Comparison of ENCODE assay signal across 1 cellular context in genomic region chr9:4679268-4680177, GRCh38.
A peak's percentile ranks its signal among the peaks of the same experiment; 100 is the strongest.
TF ChIP-seq lines count a peak whose summit lies in the region.

CDC37L1 (plus strand) TSS chr9:4679569; CDS start chr9:4679768, 199 bp downstream.

TF ChIP-seq in HepG2, 621 proteins besides CTCF, POLR2A, EP300 and RAD21 (continued from another document and continues in another):
- TF ChIP-seq FOXP4 (CRISPR knock-in tag; IDR thresholded peaks at IDR 0.05) (peak; percentile 71), ZNF605 (CRISPR knock-in tag; IDR thresholded peaks at IDR 0.05) (peak; percentile 94), ETV6 (CRISPR knock-in tag; conservative IDR thresholded peaks at IDR 0.05) (0 out of 2 replicates have a peak, but pooled peaks have one; percentile 71), YY1 (IDR thresholded peaks at IDR 0.05; ENCODE audit: insufficient read depth, insufficient replicate concordance, low read depth, low read length) (peak; percentile 77), CREM (IDR thresholded peaks at IDR 0.05) (peak; percentile 85), CREM (CRISPR knock-in tag; IDR thresholded peaks at IDR 0.05) (peak; percentile 50; the same call in 1 of the 2 replicates), ATRX (CRISPR knock-in tag; IDR thresholded peaks at IDR 0.05; ENCODE audit: borderline replicate concordance) (no peak), ZNF292 (CRISPR knock-in tag; IDR thresholded peaks at IDR 0.05; ENCODE audit: borderline replicate concordance, low read depth) (peak; percentile 85; the same call in 1 of the 2 replicates), BRCA1 (CRISPR knock-in tag; IDR thresholded peaks at IDR 0.05) (peak; percentile 74), CENPX (CRISPR knock-in tag; IDR thresholded peaks at IDR 0.05) (no peak), RAD51 (IDR thresholded peaks at IDR 0.05; ENCODE audit: borderline replicate concordance) (no peak), ZFYVE20 (CRISPR knock-in tag; IDR thresholded peaks at IDR 0.05; ENCODE audit: borderline replicate concordance, low read depth) (no peak), ZNF496 (CRISPR knock-in tag; IDR thresholded peaks at IDR 0.05; ENCODE audit: insufficient replicate concordance) (no peak), ZNF629 (CRISPR knock-in tag; conservative IDR thresholded peaks at IDR 0.05) (peak; percentile 20; the same call in 1 of the 2 replicates), SIN3B (IDR thresholded peaks at IDR 0.05; ENCODE audit: low read length) (no peak), ZFP37 (CRISPR knock-in tag; IDR thresholded peaks at IDR 0.05; ENCODE audit: borderline replicate concordance) (0 out of 2 replicates have a peak, but pooled peaks have one; percentile 19), TRIM24 (CRISPR knock-in tag; IDR thresholded peaks at IDR 0.05) (no peak), ARID2 (CRISPR knock-in tag; IDR thresholded peaks at IDR 0.05; ENCODE audit: borderline replicate concordance) (no peak), ELF4 (CRISPR knock-in tag; IDR thresholded peaks at IDR 0.05; ENCODE audit: borderline replicate concordance) (no peak), ZNF577 (CRISPR knock-in tag; IDR thresholded peaks at IDR 0.05; ENCODE audit: borderline replicate concordance, low read depth) (0 out of 2 replicates have a peak, but pooled peaks have one; percentile 34), NCOR1 (IDR thresholded peaks at IDR 0.05; ENCODE audit: borderline replicate concordance, low read length) (no peak; the same call in 1 of the 2 replicates), CBX2 (IDR thresholded peaks at IDR 0.05; ENCODE audit: low read depth, low read length) (no peak), CBX2 (CRISPR knock-in tag; IDR thresholded peaks at IDR 0.05; ENCODE audit: low read depth) (no peak), GPBP1L1 (CRISPR knock-in tag; IDR thresholded peaks at IDR 0.05) (no peak), ZNF546 (CRISPR knock-in tag; conservative IDR thresholded peaks at IDR 0.05) (peak; percentile 88; the same call in 1 of the 2 replicates), ZNF317 (CRISPR knock-in tag; IDR thresholded peaks at IDR 0.05) (peak; percentile 38; the same call in 1 of the 2 replicates), HOXA5 (CRISPR knock-in tag; IDR thresholded peaks at IDR 0.05) (peak; percentile 93), RORA (CRISPR knock-in tag; IDR thresholded peaks at IDR 0.05) (no peak), SMC3 (IDR thresholded peaks at IDR 0.05; ENCODE audit: low read length) (no peak; the same call in 1 of the 2 replicates), CAMTA2 (CRISPR knock-in tag; IDR thresholded peaks at IDR 0.05; ENCODE audit: borderline replicate concordance) (peak; percentile 89; the same call in 1 of the 2 replicates), NAIF1 (CRISPR knock-in tag; IDR thresholded peaks at IDR 0.05; ENCODE audit: borderline replicate concordance) (peak; percentile 76; the same call in 1 of the 2 replicates), HDAC1 (CRISPR knock-in tag; IDR thresholded peaks at IDR 0.05) (peak; percentile 88), NR2C2 (CRISPR knock-in tag; IDR thresholded peaks at IDR 0.05; ENCODE audit: borderline replicate concordance) (peak; percentile 90), PRMT3 (CRISPR knock-in tag; IDR thresholded peaks at IDR 0.05; ENCODE audit: borderline replicate concordance, low read depth) (no peak), ZNF343 (CRISPR knock-in tag; IDR thresholded peaks at IDR 0.05) (peak; percentile 88; the same call in 1 of the 2 replicates), MYC (CRISPR knock-in tag; IDR thresholded peaks at IDR 0.05; ENCODE audit: borderline replicate concordance) (peak; percentile 64), ZC3H13 (CRISPR knock-in tag; IDR thresholded peaks at IDR 0.05) (no peak), MEF2D (CRISPR knock-in tag; IDR thresholded peaks at IDR 0.05) (peak; percentile 83), ERF (CRISPR knock-in tag; IDR thresholded peaks at IDR 0.05) (peak; percentile 89), ZNF772 (CRISPR knock-in tag; IDR thresholded peaks at IDR 0.05) (peak; percentile 57; the same call in 1 of the 2 replicates), ZBTB20 (CRISPR knock-in tag; IDR thresholded peaks at IDR 0.05; ENCODE audit: borderline replicate concordance, low read depth) (no peak; the same call in 1 of the 2 replicates)
- TF ChIP-seq, protein P1, sequence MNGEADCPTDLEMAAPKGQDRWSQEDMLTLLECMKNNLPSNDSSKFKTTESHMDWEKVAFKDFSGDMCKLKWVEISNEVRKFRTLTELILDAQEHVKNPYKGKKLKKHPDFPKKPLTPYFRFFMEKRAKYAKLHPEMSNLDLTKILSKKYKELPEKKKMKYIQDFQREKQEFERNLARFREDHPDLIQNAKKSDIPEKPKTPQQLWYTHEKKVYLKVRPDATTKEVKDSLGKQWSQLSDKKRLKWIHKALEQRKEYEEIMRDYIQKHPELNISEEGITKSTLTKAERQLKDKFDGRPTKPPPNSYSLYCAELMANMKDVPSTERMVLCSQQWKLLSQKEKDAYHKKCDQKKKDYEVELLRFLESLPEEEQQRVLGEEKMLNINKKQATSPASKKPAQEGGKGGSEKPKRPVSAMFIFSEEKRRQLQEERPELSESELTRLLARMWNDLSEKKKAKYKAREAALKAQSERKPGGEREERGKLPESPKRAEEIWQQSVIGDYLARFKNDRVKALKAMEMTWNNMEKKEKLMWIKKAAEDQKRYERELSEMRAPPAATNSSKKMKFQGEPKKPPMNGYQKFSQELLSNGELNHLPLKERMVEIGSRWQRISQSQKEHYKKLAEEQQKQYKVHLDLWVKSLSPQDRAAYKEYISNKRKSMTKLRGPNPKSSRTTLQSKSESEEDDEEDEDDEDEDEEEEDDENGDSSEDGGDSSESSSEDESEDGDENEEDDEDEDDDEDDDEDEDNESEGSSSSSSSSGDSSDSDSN (CRISPR knock-in tag; IDR thresholded peaks at IDR 0.05): peak; percentile 94
- TF ChIP-seq, protein P2, sequence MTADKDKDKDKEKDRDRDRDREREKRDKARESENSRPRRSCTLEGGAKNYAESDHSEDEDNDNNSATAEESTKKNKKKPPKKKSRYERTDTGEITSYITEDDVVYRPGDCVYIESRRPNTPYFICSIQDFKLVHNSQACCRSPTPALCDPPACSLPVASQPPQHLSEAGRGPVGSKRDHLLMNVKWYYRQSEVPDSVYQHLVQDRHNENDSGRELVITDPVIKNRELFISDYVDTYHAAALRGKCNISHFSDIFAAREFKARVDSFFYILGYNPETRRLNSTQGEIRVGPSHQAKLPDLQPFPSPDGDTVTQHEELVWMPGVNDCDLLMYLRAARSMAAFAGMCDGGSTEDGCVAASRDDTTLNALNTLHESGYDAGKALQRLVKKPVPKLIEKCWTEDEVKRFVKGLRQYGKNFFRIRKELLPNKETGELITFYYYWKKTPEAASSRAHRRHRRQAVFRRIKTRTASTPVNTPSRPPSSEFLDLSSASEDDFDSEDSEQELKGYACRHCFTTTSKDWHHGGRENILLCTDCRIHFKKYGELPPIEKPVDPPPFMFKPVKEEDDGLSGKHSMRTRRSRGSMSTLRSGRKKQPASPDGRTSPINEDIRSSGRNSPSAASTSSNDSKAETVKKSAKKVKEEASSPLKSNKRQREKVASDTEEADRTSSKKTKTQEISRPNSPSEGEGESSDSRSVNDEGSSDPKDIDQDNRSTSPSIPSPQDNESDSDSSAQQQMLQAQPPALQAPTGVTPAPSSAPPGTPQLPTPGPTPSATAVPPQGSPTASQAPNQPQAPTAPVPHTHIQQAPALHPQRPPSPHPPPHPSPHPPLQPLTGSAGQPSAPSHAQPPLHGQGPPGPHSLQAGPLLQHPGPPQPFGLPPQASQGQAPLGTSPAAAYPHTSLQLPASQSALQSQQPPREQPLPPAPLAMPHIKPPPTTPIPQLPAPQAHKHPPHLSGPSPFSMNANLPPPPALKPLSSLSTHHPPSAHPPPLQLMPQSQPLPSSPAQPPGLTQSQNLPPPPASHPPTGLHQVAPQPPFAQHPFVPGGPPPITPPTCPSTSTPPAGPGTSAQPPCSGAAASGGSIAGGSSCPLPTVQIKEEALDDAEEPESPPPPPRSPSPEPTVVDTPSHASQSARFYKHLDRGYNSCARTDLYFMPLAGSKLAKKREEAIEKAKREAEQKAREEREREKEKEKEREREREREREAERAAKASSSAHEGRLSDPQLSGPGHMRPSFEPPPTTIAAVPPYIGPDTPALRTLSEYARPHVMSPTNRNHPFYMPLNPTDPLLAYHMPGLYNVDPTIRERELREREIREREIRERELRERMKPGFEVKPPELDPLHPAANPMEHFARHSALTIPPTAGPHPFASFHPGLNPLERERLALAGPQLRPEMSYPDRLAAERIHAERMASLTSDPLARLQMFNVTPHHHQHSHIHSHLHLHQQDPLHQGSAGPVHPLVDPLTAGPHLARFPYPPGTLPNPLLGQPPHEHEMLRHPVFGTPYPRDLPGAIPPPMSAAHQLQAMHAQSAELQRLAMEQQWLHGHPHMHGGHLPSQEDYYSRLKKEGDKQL (CRISPR knock-in tag; IDR thresholded peaks at IDR 0.05; ENCODE audit: low read depth): peak; percentile 20; the same call in 1 of the 2 replicates
- TF ChIP-seq, protein P3, sequence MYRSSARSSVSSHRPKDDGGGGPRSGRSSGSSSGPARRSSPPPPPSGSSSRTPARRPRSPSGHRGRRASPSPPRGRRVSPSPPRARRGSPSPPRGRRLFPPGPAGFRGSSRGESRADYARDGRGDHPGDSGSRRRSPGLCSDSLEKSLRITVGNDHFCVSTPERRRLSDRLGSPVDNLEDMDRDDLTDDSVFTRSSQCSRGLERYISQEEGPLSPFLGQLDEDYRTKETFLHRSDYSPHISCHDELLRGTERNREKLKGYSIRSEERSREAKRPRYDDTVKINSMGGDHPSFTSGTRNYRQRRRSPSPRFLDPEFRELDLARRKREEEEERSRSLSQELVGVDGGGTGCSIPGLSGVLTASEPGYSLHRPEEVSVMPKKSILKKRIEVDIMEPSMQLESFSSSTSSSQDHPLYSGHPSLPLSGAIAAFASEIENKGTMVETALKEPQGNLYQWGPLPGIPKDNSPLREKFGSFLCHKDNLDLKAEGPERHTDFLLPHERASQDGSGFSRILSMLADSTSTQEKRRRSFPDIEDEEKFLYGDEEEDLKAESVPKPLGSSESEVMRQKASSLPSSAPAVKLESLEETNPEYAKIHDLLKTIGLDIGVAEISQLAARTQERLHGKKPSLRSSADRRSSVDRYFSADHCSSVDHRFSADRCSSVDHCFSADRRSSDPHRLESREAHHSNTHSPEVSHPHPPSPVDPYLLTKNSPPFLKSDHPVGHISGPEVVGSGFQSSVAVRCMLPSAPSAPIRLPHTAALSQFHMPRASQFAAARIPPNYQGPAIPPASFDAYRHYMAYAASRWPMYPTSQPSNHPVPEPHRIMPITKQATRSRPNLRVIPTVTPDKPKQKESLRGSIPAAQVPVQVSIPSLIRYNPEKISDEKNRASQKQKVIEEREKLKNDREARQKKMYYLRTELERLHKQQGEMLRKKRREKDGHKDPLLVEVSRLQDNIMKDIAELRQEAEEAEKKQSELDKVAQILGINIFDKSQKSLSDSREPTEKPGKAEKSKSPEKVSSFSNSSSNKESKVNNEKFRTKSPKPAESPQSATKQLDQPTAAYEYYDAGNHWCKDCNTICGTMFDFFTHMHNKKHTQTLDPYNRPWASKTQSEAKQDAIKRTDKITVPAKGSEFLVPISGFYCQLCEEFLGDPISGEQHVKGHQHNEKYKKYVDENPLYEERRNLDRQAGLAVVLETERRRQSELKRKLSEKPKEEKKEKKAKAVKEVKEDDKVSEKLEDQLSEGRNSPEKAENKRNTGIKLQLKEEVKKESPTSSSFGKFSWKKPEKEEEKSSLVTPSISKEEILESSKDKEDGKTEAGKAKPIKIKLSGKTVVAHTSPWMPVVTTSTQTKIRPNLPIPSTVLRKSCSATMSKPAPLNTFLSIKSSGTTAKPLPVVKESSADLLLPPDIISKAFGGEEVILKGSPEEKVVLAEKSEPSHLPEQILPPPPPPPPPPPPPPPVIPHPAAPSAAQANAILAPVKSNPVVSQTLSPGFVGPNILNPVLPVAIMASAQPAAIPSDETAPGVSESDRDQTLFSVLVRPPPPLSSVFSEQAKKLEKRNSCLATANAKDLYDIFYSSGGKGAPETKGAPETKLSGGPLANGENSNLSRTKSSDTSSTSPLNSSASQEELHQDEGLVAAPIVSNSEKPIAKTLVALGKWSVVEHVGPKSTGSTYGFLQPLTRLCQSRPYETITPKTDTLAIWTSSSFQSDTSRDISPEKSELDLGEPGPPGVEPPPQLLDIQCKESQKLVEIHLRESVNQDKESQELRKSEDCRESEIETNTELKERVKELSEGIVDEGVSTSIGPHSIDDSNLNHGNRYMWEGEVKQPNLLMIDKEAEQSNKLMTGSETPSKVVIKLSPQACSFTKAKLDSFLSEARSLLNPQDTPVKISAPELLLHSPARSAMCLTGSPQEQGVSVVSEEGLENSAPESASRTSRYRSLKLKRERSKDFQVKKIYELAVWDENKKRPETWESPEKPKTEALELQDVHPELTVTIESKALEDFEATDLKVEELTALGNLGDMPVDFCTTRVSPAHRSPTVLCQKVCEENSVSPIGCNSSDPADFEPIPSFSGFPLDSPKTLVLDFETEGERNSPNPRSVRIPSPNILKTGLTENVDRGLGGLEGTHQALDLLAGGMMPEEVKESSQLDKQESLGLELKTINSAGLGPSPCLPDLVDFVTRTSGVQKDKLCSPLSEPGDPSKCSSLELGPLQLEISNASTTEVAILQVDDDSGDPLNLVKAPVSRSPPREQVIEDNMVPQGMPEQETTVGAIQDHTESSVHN (CRISPR knock-in tag; IDR thresholded peaks at IDR 0.05): no peak
